ENCODE assay signal across 8 cellular contexts in genomic region chr9:75027187-75028107, GRCh38. TPM values are rescaled to one million over a fixed set of nuclear protein-coding genes. Genes with fewer than 3 reads are reported as not detected.
DNase-seq lines count a peak whose midpoint lies in the region; ATAC-seq, FAIRE-seq and TF ChIP-seq lines count a peak whose summit lies in the region.

No MANE protein-coding gene starts in this region.

- peak; percentile 47 for ATAC-seq in GM21526 (IDR thresholded peaks at IDR 0.05; ENCODE audit: low FRiP score, unreplicated experiment)

- no peaks in the 10 kb centered on the region for H3K9me3 Mint-ChIP-seq in T-helper 1 cell treated with Interleukin-12 subunit alpha and Interleukin-12 subunit beta and Interleukin-4 antibody, amounts not matched to agents 30 μg/mL and 1 μg/mL, for 36 hours
- peaks cover 0 to 2% (median 0%) of the 10 kb centered on the region in 5 experiments for H3K9me3 Mint-ChIP-seq in brain

- H3K36me3 ChIP-seq in HUES6 (ENCODE audit: control insufficient read depth, insufficient read depth, low read length) (no peaks in the 10 kb centered on the region), iPS-20b (ENCODE audit: insufficient read depth, low read depth, low read length) (0 out of 2 replicates have a peak, but pooled peaks cover 4% of the 10 kb centered on the region), small intestine (ENCODE audit: control insufficient read depth in 2 of 2, insufficient read depth in 2 of 2, low read length in 2 of 2) (no peaks in the 10 kb centered on the region)

- TF ChIP-seq CTCF in brain (conservative IDR thresholded peaks at IDR 0.05) (peak; percentile 57 to 64), D721Med (IDR thresholded peaks at IDR 0.05; ENCODE audit: insufficient read depth, missing control alignments) (no peak)

- H3K27me3 ChIP-seq in HUES6 (ENCODE audit: control insufficient read depth, insufficient read depth, low read length): no peaks in the 10 kb centered on the region
- H3K27me3 ChIP-seq in iPS-20b (ENCODE audit: insufficient read depth, low read length): no peaks in the 10 kb centered on the region
- H3K27me3 ChIP-seq in small intestine (ENCODE audit: control insufficient read depth in 2 of 2, insufficient read depth in 2 of 2, low read length in 2 of 2): no peaks in the 10 kb centered on the region

- DNase-seq in EL: peak; percentile 40
- peak; percentile 72 for DNase-seq in small intestine
- no peak for DNase-seq in D721Med (ENCODE audit: insufficient read length, low spot score)

- peak overlapping the region; percentile 86 for H3K4me3 ChIP-seq in HUES6 (ENCODE audit: low read depth, low read length)
- H3K4me3 ChIP-seq in iPS-20b (ENCODE audit: low read length): peak overlapping the region; percentile 93
- peak overlapping the region; percentile 61 to 85 for H3K4me3 ChIP-seq in small intestine (ENCODE audit: low read depth in 1 of 2, low read length in 2 of 2)

- peak overlapping the region; percentile 95 for H3K27ac Mint-ChIP-seq in T-helper 1 cell treated with Interleukin-12 subunit alpha and Interleukin-12 subunit beta and Interleukin-4 antibody, amounts not matched to agents 30 μg/mL and 1 μg/mL, for 36 hours
- peak overlapping the region; percentile 92 to 96 (median 94) for H3K27ac Mint-ChIP-seq in brain

- FAIRE-seq in small intestine (lab: Jason Lieb, UNC) (no peak), D721Med (lab: Jason Lieb, UNC) (no peak)

- H3K4me1 Mint-ChIP-seq in T-helper 1 cell treated with Interleukin-12 subunit alpha and Interleukin-12 subunit beta and Interleukin-4 antibody, amounts not matched to agents 30 μg/mL and 1 μg/mL, for 36 hours (ENCODE audit: low read depth): peaks cover 35% of the 10 kb centered on the region
- peaks cover 50% of the 10 kb centered on the region for H3K4me1 Mint-ChIP-seq in brain

- WGBS in small intestine, 3 donors: 0% methylated on average over 35 to 59 of the region's 59 CpGs

- H3K27me3 Mint-ChIP-seq in T-helper 1 cell treated with Interleukin-12 subunit alpha and Interleukin-12 subunit beta and Interleukin-4 antibody, amounts not matched to agents 30 μg/mL and 1 μg/mL, for 36 hours (ENCODE audit: low read depth): peaks cover 4% of the 10 kb centered on the region
- peaks cover 13% of the 10 kb centered on the region for H3K27me3 Mint-ChIP-seq in brain

- H3K9ac ChIP-seq in HUES6 (ENCODE audit: low read length) (peak overlapping the region; percentile 85), iPS-20b (ENCODE audit: low read depth, low read length) (peak overlapping the region; percentile 95)

- peaks cover 3% of the 10 kb centered on the region for H3K36me3 Mint-ChIP-seq in T-helper 1 cell treated with Interleukin-12 subunit alpha and Interleukin-12 subunit beta and Interleukin-4 antibody, amounts not matched to agents 30 μg/mL and 1 μg/mL, for 36 hours (ENCODE audit: low read depth)
- H3K36me3 Mint-ChIP-seq in brain: peaks cover 18% of the 10 kb centered on the region

- H3K4me3 Mint-ChIP-seq in T-helper 1 cell treated with Interleukin-12 subunit alpha and Interleukin-12 subunit beta and Interleukin-4 antibody, amounts not matched to agents 30 μg/mL and 1 μg/mL, for 36 hours: peak overlapping the region; percentile 90
- peak overlapping the region; percentile 95 to 99 (median 98) for H3K4me3 Mint-ChIP-seq in brain

- H3K9me3 ChIP-seq in HUES6 (ENCODE audit: control insufficient read depth, insufficient read depth, low read depth, low read length) (no peaks in the 10 kb centered on the region), iPS-20b (ENCODE audit: insufficient read depth, low read depth, low read length) (no peaks in the 10 kb centered on the region), small intestine (ENCODE audit: control insufficient read depth, low read depth) (no peaks in the 10 kb centered on the region)

- H3K27ac ChIP-seq in HUES6 (ENCODE audit: low read depth, low read length) (peak overlapping the region; percentile 72; the same call in 1 of the 2 replicates), iPS-20b (ENCODE audit: low read length) (no peak overlapping the region), small intestine (ENCODE audit: low read depth in 1 of 2, low read length in 1 of 2) (peak overlapping the region; percentile 96 to 97)

- H3K4me1 ChIP-seq in HUES6 (ENCODE audit: control insufficient read depth, insufficient read depth, low read length) (0 out of 2 replicates have a peak, but pooled peaks cover 7% of the 10 kb centered on the region), iPS-20b (ENCODE audit: insufficient read depth, low read length) (peaks cover 8% of the 10 kb centered on the region; the same call in 1 of the 2 replicates), small intestine (ENCODE audit: control insufficient read depth in 2 of 2, insufficient read depth in 1 of 2, low read depth in 1 of 2, low read length in 1 of 2) (peaks cover 0 to 3% of the 10 kb centered on the region in 2 donors)

RNA-seq across cellular contexts. Expression of gene CARNMT1, which starts 0.6 kb away (rescaled TPM):
- polyA plus RNA-seq in brain (ENCODE audit: insufficient read depth, low read depth, low replicate concordance) (1.3 TPM), small intestine (10 to 100 TPM in 1 of 3 donors, 1 to 10 TPM in 2; 6.8 to 10.3 (median 9.9) TPM)
